Comparison of ENCODE assay signal across 8 cellular contexts in the genomic region with DNA sequence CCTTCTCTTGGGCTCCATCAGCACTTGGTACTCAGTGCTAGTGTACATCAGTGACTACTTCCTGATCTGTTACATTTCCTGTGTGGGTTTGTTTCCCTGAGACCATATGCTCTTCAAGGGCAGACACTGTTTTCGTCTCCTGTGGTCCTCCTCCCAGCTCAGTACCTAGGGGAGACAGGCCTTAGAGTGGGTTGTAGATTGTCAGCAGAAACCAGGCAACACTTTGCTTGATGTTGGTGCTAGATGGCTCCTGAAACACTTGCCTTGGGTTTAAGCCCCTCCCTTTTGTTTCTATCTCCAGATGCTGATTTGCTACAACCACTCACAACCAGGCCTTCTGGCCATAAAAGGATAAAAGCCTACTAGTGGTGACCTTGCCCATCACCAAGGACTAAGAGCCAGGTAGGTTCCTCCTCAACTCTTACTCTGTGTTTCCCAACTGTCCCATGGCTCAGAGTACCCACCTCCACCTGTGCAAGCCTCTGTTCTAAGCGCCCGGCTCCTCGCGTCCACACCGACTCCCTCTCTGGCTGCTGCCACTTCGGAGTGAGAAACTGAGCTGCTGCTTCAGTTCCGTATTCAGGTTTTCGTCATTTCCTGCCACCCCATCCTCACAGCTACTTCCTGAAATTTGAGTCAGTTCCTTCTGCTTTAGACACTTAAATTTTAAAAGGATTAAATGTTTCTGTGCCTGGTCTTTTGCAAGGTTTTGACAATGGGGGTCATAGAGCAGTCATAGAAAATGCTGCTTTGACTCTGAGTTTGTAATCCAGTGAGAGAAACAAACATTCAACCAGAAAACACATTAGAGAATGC. TPM values are rescaled to one million over a fixed set of nuclear protein-coding genes. Genes with fewer than 3 reads are reported as not detected.
A peak's percentile ranks its signal among the peaks of the same experiment; 100 is the strongest.
DNase-seq lines count a peak whose midpoint lies in the region; ATAC-seq and TF ChIP-seq lines count a peak whose summit lies in the region.

A gene with protein sequence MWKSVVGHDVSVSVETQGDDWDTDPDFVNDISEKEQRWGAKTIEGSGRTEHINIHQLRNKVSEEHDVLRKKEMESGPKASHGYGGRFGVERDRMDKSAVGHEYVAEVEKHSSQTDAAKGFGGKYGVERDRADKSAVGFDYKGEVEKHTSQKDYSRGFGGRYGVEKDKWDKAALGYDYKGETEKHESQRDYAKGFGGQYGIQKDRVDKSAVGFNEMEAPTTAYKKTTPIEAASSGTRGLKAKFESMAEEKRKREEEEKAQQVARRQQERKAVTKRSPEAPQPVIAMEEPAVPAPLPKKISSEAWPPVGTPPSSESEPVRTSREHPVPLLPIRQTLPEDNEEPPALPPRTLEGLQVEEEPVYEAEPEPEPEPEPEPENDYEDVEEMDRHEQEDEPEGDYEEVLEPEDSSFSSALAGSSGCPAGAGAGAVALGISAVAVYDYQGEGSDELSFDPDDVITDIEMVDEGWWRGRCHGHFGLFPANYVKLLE (minus strand): TSS at position 548 of the 816 bp plus-strand sequence. CDS start 2,556 bp downstream, outside the sequence.

- H3K4me1 Mint-ChIP-seq in WTC11, result peaks cover 21% of the 10 kb centered on the region
- H3K4me1 Mint-ChIP-seq in stimulated activated naive CD8-positive, alpha-beta T cell treated with anti-CD3 and anti-CD28 coated beads, Interleukin-15, amount 100 ng/mL, for 72 hours, result peaks cover 52% of the 10 kb centered on the region

- peak within 1 kb of the TSS; percentile 76 for H3K27ac Mint-ChIP-seq in WTC11
- peak within 1 kb of the TSS; percentile 96 to 98 for H3K27ac Mint-ChIP-seq in stimulated activated naive CD8-positive, alpha-beta T cell treated with anti-CD3 and anti-CD28 coated beads, Interleukin-15, amount 100 ng/mL, for 72 hours

- ATAC-seq in HG03342 (IDR thresholded peaks at IDR 0.05; ENCODE audit: unreplicated experiment) (peak; percentile 83), WTC11 (peak; percentile 72)
- ATAC-seq in stimulated activated naive CD8-positive, alpha-beta T cell treated with anti-CD3 and anti-CD28 coated beads, Interleukin-15, amount 100 ng/mL, for 72 hours, result peak; percentile 89

- no peak within 1 kb of the TSS for H3K4me3 ChIP-seq in choroid plexus epithelial cell (ENCODE audit: low read depth, low read length)

- H3K36me3 Mint-ChIP-seq in WTC11, result peaks cover 17% of the 10 kb centered on the region

- CTCF ChIA-PET in WTC11 (lab: Charles Lee), result interaction anchor here (1.0 kb wide), 1 partner anchor 335 kb away, joined by 3 read pairs; no protein-coding TSS in a partner anchor

- H3K27me3 Mint-ChIP-seq in WTC11 (ENCODE audit: low read depth), result no peaks in the 10 kb centered on the region
- H3K27me3 Mint-ChIP-seq in stimulated activated naive CD8-positive, alpha-beta T cell treated with anti-CD3 and anti-CD28 coated beads, Interleukin-15, amount 100 ng/mL, for 72 hours, result no peaks in the 10 kb centered on the region

- POLR2A ChIA-PET in WTC11 (lab: Charles Lee), result interaction anchor here (0.5 to 0.6 kb wide), 2 partner anchors 54 to 114 kb away, joined by 4 to 7 read pairs; no protein-coding TSS in a partner anchor

- no peak within 1 kb of the TSS for H3K4me3 Mint-ChIP-seq in WTC11
- H3K4me3 Mint-ChIP-seq in stimulated activated naive CD8-positive, alpha-beta T cell treated with anti-CD3 and anti-CD28 coated beads, Interleukin-15, amount 100 ng/mL, for 72 hours, result peak within 1 kb of the TSS; percentile 89 to 96

- TF ChIP-seq CTCF in WTC11 (IDR thresholded peaks at IDR 0.05), result no peak
- TF ChIP-seq CTCF in choroid plexus epithelial cell (conservative IDR thresholded peaks at IDR 0.05; ENCODE audit: low read depth, low read length), result no peak

- peak; percentile 19 for DNase-seq in DMS 273 (lab: John Stamatoyannopoulos, UW; ENCODE audit: unreplicated experiment)
- DNase-seq in DMS 273 treated with DMSO at 0.1 percent for 48 hours (lab: John Stamatoyannopoulos, UW), result no peak
- no peak for DNase-seq in WTC11 (ENCODE audit: low spot score)
- DNase-seq in choroid plexus epithelial cell (ENCODE audit: low read depth), result peak; percentile 20
- DNase-seq in mucosa of gallbladder (ENCODE audit: low spot score), result peak; percentile 41
- DNase-seq in stimulated activated naive CD8-positive, alpha-beta T cell treated with anti-CD3 and anti-CD28 coated beads, Interleukin-15, amount 100 ng/mL, for 72 hours, result peak; percentile 70 to 77
- DNase-seq in ecto neural progenitor cell (ENCODE audit: low spot score), result no peak

- H3K9me3 Mint-ChIP-seq in WTC11, result no peaks in the 10 kb centered on the region
- H3K9me3 Mint-ChIP-seq in stimulated activated naive CD8-positive, alpha-beta T cell treated with anti-CD3 and anti-CD28 coated beads, Interleukin-15, amount 100 ng/mL, for 72 hours, result no peaks in the 10 kb centered on the region

TF ChIP-seq in WTC11, 78 proteins besides CTCF, POLR2A, EP300 and RAD21 (continues in another document):
- TF ChIP-seq ZNF263 (CRISPR knock-in tag; IDR thresholded peaks at IDR 0.05; ENCODE audit: low read depth) (no peak), ZNF232 (CRISPR knock-in tag; IDR thresholded peaks at IDR 0.05) (no peak), ZNF425 (CRISPR knock-in tag; conservative IDR thresholded peaks at IDR 0.05) (no peak), PREB (CRISPR knock-in tag; IDR thresholded peaks at IDR 0.05; ENCODE audit: borderline replicate concordance) (no peak), FOXP1 (CRISPR knock-in tag; IDR thresholded peaks at IDR 0.05; ENCODE audit: borderline replicate concordance) (no peak), ERG (CRISPR knock-in tag; IDR thresholded peaks at IDR 0.05) (no peak), NFATC4 (CRISPR knock-in tag; IDR thresholded peaks at IDR 0.05) (no peak), NFYB (CRISPR knock-in tag; conservative IDR thresholded peaks at IDR 0.05; ENCODE audit: low read depth) (no peak), ZNF219 (CRISPR knock-in tag; IDR thresholded peaks at IDR 0.05; ENCODE audit: borderline replicate concordance) (no peak), CREM (CRISPR knock-in tag; IDR thresholded peaks at IDR 0.05) (no peak), IRF2 (CRISPR knock-in tag; IDR thresholded peaks at IDR 0.05; ENCODE audit: borderline replicate concordance, low read depth) (no peak), ZMAT4 (CRISPR knock-in tag; IDR thresholded peaks at IDR 0.05) (no peak), ETV6 (CRISPR knock-in tag; IDR thresholded peaks at IDR 0.05) (no peak)
- TF ChIP-seq, protein P1, sequence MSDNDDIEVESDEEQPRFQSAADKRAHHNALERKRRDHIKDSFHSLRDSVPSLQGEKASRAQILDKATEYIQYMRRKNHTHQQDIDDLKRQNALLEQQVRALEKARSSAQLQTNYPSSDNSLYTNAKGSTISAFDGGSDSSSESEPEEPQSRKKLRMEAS (CRISPR knock-in tag; IDR thresholded peaks at IDR 0.05), result no peak

RNA-seq across cellular contexts. Expression of the gene that starts here (rescaled TPM):
- total RNA-seq in WTC11 (2021), result 1.9 to 2.7 TPM (median 2.6 TPM) in 3 replicates
- total RNA-seq in mucosa of gallbladder, result 48.7 TPM

Comparison
In these comparisons a context has a peak if more than half of its experiments do, and no peak if none do; other contexts are left out.
1. RNA of the gene that starts here (total RNA-seq): 48.7 TPM in mucosa of gallbladder (single experiment); 1.9 to 2.7 TPM in WTC11; every median in the first group is over 10 times any median in the second.
2. DNase-seq: peak in DMS 273 (single experiment), choroid plexus epithelial cell (single experiment), mucosa of gallbladder (single experiment) and stimulated activated naive CD8-positive, alpha-beta T cell treated with anti-CD3 and anti-CD28 coated beads, Interleukin-15, amount 100 ng/mL, for 72 hours (2 of 2); none in DMS 273 treated with DMSO at 0.1 percent for 48 hours (single experiment), WTC11 (single experiment) and ecto neural progenitor cell (single experiment).
3. Peak in every context shown above with its lines, with median percentiles within 50 percentile points of each other: ATAC-seq.